In the genomic region with DNA sequence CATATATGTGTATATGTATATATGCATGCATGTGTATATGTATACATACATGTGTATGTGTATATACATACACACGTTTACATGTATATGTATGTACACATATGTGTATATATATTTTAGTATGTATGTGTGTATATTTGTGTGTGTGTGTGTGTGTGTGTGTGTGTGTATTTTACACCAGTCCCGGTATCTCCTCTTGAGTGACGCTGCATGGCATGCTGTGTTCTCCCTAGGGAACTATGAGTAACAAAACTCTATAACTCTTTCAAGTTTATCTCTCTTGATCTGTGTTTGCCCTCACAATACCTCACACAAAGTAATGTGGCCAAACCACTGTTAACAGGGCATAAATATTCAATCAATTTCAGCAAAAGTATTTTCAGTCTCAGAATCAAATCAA, we compare ENCODE assay signal across 3 cellular contexts. TPM values are rescaled to one million over a fixed set of nuclear protein-coding genes. Genes with fewer than 3 reads are reported as not detected.
"Had no signal": no experiment of that assay in that cellular context is flagged by ENCODE, and none has a peak within 500 bp of the region (broad histone marks: within the 10 kb centered on the region; RNA-seq: fewer than 3 reads in every experiment).

No MANE protein-coding gene starts in this region.

RNA-seq across cellular contexts. Expression of gene GRM5, which starts 19.2 kb away (rescaled TPM):
- total RNA-seq: H4, H7, H9 had no signal
